ENCODE assay signal across 1 cellular context in genomic region chr19:18831524-18832330, GRCh38.
TF ChIP-seq lines count a peak whose summit lies in the region.

TSS of gene UPF1 (plus strand) at chr19:18831959. CDS start at chr19:18832210, 251 bp downstream.

TF ChIP-seq in GM12878, 131 proteins besides CTCF, POLR2A, EP300 and RAD21 (continued from another document):
- TF ChIP-seq SKIL (IDR thresholded peaks at IDR 0.05; ENCODE audit: low read depth, poor library complexity, severe bottlenecking) (no peak), ESRRA (IDR thresholded peaks at IDR 0.05; ENCODE audit: low read length) (peak; percentile 11; the same call in 1 of the 2 replicates), SP1 (IDR thresholded peaks at IDR 0.05; ENCODE audit: low read depth, low read length) (peak; percentile 32), CHD1 (IDR thresholded peaks at IDR 0.05; ENCODE audit: low read depth, low read length) (peak; percentile 36), TARDBP (IDR thresholded peaks at IDR 0.05; ENCODE audit: borderline replicate concordance) (no peak), MAX (IDR thresholded peaks at IDR 0.05; ENCODE audit: low read depth, low read length) (peak; percentile 56), BACH1 (IDR thresholded peaks at IDR 0.05; ENCODE audit: borderline replicate concordance) (peak; percentile 90), BHLHE40 (IDR thresholded peaks at IDR 0.05; ENCODE audit: borderline replicate concordance in 1 of 2, low read depth in 2 of 2, low read length in 1 of 2) (peak; percentile 8 to 72; a peak in 3 of 4 replicates), SMARCA5 (IDR thresholded peaks at IDR 0.05) (peak; percentile 89), ASH2L (IDR thresholded peaks at IDR 0.05; ENCODE audit: borderline replicate concordance, low read depth) (peak; percentile 36; the same call in 1 of the 2 replicates), USF2 (IDR thresholded peaks at IDR 0.05; ENCODE audit: borderline replicate concordance, low read depth, low read length) (no peak), YY1 (IDR thresholded peaks at IDR 0.05; ENCODE audit: low read depth, low read length) (peak; percentile 74), ZNF592 (IDR thresholded peaks at IDR 0.05) (no peak), IRF4 (IDR thresholded peaks at IDR 0.05; ENCODE audit: low read depth, low read length) (no peak), ZBTB33 (IDR thresholded peaks at IDR 0.05) (no peak), KLF5 (IDR thresholded peaks at IDR 0.05; ENCODE audit: partially characterized antibody) (peak; percentile 21), ZSCAN29 (IDR thresholded peaks at IDR 0.05) (peak; percentile 59; the same call in 1 of the 2 replicates), CUX1 (IDR thresholded peaks at IDR 0.05; ENCODE audit: insufficient replicate concordance, low read depth, low read length) (no peak), MLLT1 (IDR thresholded peaks at IDR 0.05) (peak; percentile 46; the same call in 1 of the 2 replicates), NFXL1 (IDR thresholded peaks at IDR 0.05; ENCODE audit: borderline replicate concordance) (0 out of 2 replicates have a peak, but pooled peaks have one; percentile 51), CBX5 (IDR thresholded peaks at IDR 0.05; ENCODE audit: low read depth) (no peak), IKZF1 (conservative IDR thresholded peaks at IDR 0.05) (peak; percentile 93), MYB (IDR thresholded peaks at IDR 0.05; ENCODE audit: borderline replicate concordance, low read depth, low read length) (0 out of 2 replicates have a peak, but pooled peaks have one; percentile 14), MTA3 (IDR thresholded peaks at IDR 0.05; ENCODE audit: borderline replicate concordance, low read length) (no peak), HCFC1 (IDR thresholded peaks at IDR 0.05; ENCODE audit: low read length) (peak; percentile 36; the same call in 1 of the 2 replicates), RUNX3 (IDR thresholded peaks at IDR 0.05; ENCODE audit: low read length) (0 out of 2 replicates have a peak, but pooled peaks have one; percentile 4)
